13 cellular contexts compared by ENCODE assay signal in the genomic region with DNA sequence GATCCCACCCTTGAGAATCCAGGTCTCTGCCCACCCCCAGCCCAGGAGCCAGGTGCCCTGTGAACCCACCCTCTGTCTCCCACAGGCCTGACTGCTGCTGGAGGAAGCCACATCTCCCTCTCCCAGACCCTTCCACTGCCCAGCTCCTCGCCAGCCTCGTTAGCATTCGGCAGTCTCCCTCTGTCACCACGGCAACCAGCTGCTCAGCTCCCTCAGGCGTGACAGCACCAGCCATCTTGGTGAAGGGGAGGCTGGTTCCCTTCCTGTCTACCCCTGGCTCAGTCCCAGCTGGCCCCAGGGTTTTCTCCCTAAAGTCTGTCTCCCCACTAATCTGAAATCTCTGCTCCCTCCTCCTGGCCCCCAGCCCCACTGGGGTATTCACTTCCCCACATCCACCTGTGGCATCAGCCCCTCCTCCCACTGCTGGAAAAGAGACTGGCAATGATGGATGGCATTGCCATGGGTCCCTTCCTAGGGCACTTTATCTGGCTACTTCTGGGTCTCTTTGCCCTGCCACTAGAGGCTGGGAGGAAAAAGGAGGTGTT. TPM values are rescaled to one million over a fixed set of nuclear protein-coding genes. Genes with fewer than 3 reads are reported as not detected.
DNase-seq lines count a peak whose midpoint lies in the region; ATAC-seq and TF ChIP-seq lines count a peak whose summit lies in the region.
"Had no signal": no experiment of that assay in that cellular context is flagged by ENCODE, and none has a peak within 500 bp of the region (broad histone marks: within the 10 kb centered on the region; RNA-seq: fewer than 3 reads in every experiment).

No MANE protein-coding gene starts in this region.

- no peaks in the 10 kb centered on the region for H3K36me3 Mint-ChIP-seq in endothelial cell (ENCODE audit: low read depth, unreplicated experiment)

- intact Hi-C loops in breast epithelium (cut with DNase I; ENCODE audit: low total_unique reads) (no loop called here), colonic mucosa (cut with DNase I) (no loop called here)

- peak; percentile 11 for DNase-seq in NCI-H2029 (lab: John Stamatoyannopoulos, UW)
- DNase-seq in NCI-H2029 treated with DMSO at 0.1 percent for 48 hours (lab: John Stamatoyannopoulos, UW), result no peak
- DNase-seq in NCI-H2196 treated with DMSO at 0.1 percent for 48 hours (lab: John Stamatoyannopoulos, UW; ENCODE audit: unreplicated experiment), result peak; percentile 43
- DNase-seq in endothelial cell (ENCODE audit: low spot score), result peak; percentile 31
- DNase-seq in substantia nigra (lab: John Stamatoyannopoulos, UW), result peak in 33 of 49 donors; percentile 3 to 78 (median 37)
- no peak for DNase-seq in breast epithelium (ENCODE audit: low spot score in 2 of 2)
- no peak for DNase-seq in colonic mucosa
- DNase-seq: HCEC 1CT, sigmoid colon had no signal

- no peak for TF ChIP-seq POLR2A in breast epithelium (IDR thresholded peaks at IDR 0.05)

- H3K4me3 ChIP-seq in breast epithelium, result no peak overlapping the region
- H3K4me3 ChIP-seq in colonic mucosa, result no peak overlapping the region
- H3K4me3 ChIP-seq: A549, coronary artery, sigmoid colon had no signal

- peak overlapping the region; percentile 55 for H3K27ac ChIP-seq in substantia nigra (ENCODE audit: low read depth, low read length, poor library complexity, severe bottlenecking)
- H3K27ac ChIP-seq in breast epithelium, result no peak overlapping the region
- no peak overlapping the region for H3K27ac ChIP-seq in colonic mucosa
- H3K27ac ChIP-seq: A549, coronary artery, sigmoid colon had no signal

- no peak overlapping the region for H3K9ac ChIP-seq in colonic mucosa (ENCODE audit: low read depth in 2 of 2, low read length in 2 of 2)

- H3K27me3 Mint-ChIP-seq in endothelial cell (ENCODE audit: unreplicated experiment), result peaks cover 7% of the 10 kb centered on the region

- H3K27ac Mint-ChIP-seq in endothelial cell (ENCODE audit: unreplicated experiment), result no peak overlapping the region

- ATAC-seq in HG02571 (IDR thresholded peaks at IDR 0.05; ENCODE audit: unreplicated experiment), result no peak
- ATAC-seq: HepG2 had no signal

- H3K27me3 ChIP-seq in breast epithelium, result peaks cover 0 to 12% of the 10 kb centered on the region in 2 donors
- H3K27me3 ChIP-seq in colonic mucosa, result peaks cover 8% of the 10 kb centered on the region

- no peaks in the 10 kb centered on the region for H3K9me3 Mint-ChIP-seq in endothelial cell (ENCODE audit: unreplicated experiment)

- TF ChIP-seq CTCF in endothelial cell (IDR thresholded peaks at IDR 0.05; ENCODE audit: unreplicated experiment) (no peak), breast epithelium (IDR thresholded peaks at IDR 0.05) (no peak), colonic mucosa (IDR thresholded peaks at IDR 0.05) (no peak)

- H3K4me1 Mint-ChIP-seq in endothelial cell (ENCODE audit: unreplicated experiment), result peaks cover 38% of the 10 kb centered on the region

- no peak overlapping the region for H3K4me3 Mint-ChIP-seq in endothelial cell (ENCODE audit: unreplicated experiment)

- H3K4me1 ChIP-seq in breast epithelium (no peaks in the 10 kb centered on the region), colonic mucosa (no peaks in the 10 kb centered on the region)
- H3K4me1 ChIP-seq: A549, sigmoid colon had no signal

- no peaks in the 10 kb centered on the region for H3K9me3 ChIP-seq in breast epithelium
- no peaks in the 10 kb centered on the region for H3K9me3 ChIP-seq in colonic mucosa
- H3K9me3 ChIP-seq: A549, sigmoid colon had no signal

- H3K36me3 ChIP-seq in breast epithelium (no peaks in the 10 kb centered on the region), colonic mucosa (no peaks in the 10 kb centered on the region)
- H3K36me3 ChIP-seq: sigmoid colon had no signal

RNA-seq across cellular contexts. Expression of a gene that starts 28.1 kb away (rescaled TPM):
- total RNA-seq in endothelial cell (ENCODE audit: unreplicated experiment) (11.5 TPM), breast epithelium (1 to 10 TPM; 1.8 to 4.3 (median 3.5) TPM), colonic mucosa (1 to 10 TPM; 2.2 to 5.4 TPM)
- total RNA-seq: HepG2 had no signal

RNA-seq across cellular contexts. Expression of a gene that starts 49.0 kb away (rescaled TPM):
- 139 TPM for total RNA-seq in endothelial cell (ENCODE audit: unreplicated experiment)
- 10 to 100 TPM in 2 of 3 donors, 1 to 10 TPM in 1; 10.0 to 12.5 (median 11.5) TPM for total RNA-seq in breast epithelium
- 1 to 10 TPM; 2.8 to 3.5 TPM for total RNA-seq in colonic mucosa
- total RNA-seq: HepG2 had no signal

Comparison
In these comparisons a context has a peak if more than half of its experiments do, and no peak if none do; other contexts are left out.
1. DNase-seq: peak in NCI-H2029 (single experiment), NCI-H2196 treated with DMSO at 0.1 percent for 48 hours (single experiment), endothelial cell (single experiment) and substantia nigra (33 of 49); none in NCI-H2029 treated with DMSO at 0.1 percent for 48 hours (single experiment), breast epithelium (0 of 2) and colonic mucosa (single experiment).
2. RNA of a gene that starts 49.0 kb away (total RNA-seq): 139 TPM in endothelial cell (single experiment); 10.0 to 12.5 TPM in breast epithelium and 2.8 to 3.5 TPM in colonic mucosa; every median in the first group is over 10 times any median in the second.